ENCODE assay signal across 11 cellular contexts in the genomic region with DNA sequence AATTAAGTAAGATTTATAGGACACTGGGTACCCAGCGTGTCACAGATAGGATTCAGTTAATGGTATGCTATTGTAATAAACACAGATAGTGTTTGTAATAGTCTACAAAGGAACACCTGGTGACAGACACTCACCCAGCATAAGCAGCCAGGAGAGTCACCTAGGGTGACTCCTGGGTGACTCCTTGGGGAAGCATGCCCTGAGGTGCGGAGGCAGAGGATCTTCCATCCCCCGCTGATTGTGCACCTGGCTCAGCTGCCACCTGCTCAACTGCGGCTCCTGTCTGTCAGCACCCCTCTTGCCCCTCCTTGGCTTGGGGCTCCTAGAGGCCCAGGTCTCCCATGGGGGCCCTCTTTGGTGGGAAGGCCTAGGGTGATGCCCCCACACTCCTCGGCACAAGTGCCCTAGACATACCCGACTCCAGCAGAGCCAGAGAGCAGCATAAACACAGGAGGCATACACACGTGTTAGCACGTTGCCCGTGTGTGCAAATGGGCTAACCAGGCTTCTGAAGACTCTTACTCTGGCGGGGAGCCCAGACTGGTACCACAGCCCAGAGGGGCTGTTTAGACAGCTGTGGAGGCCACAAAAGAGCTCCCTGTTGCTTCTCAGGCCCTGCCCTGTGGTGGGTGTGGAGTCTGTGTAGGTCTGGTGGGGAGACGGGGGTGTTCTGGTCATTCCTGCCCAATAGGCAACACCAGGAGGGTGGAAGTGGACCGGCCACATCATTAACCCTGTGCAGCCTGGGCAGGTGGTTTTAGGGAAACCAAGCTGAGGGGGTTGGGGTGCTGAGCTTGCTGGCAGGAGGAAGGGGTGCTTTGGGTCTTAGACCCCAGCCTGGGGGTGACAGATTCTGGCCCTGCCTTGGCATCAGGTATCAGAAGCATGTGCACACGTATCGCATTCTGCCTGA. TPM values are rescaled to one million over a fixed set of nuclear protein-coding genes. Genes with fewer than 3 reads are reported as not detected.
DNase-seq lines count a peak whose midpoint lies in the region; ATAC-seq and TF ChIP-seq lines count a peak whose summit lies in the region.
"Had no signal": no experiment of that assay in that cellular context is flagged by ENCODE, and none has a peak within 500 bp of the region (broad histone marks: within the 10 kb centered on the region; RNA-seq: fewer than 3 reads in every experiment).

No MANE protein-coding gene starts in this region.

- no peak overlapping the region for H2BK12ac ChIP-seq in mesenchymal stem cell (ENCODE audit: low read length in 2 of 2)

- H3K79me1 ChIP-seq in IMR-90 (ENCODE audit: low read depth in 1 of 2, low read length in 2 of 2): peaks cover 27 to 80% of the 10 kb centered on the region in 2 experiments; a peak in 3 of 4 replicates
- H3K79me1 ChIP-seq in mesenchymal stem cell (replicated peaks; ENCODE audit: low read length, poor library complexity, severe bottlenecking): peaks cover 42% of the 10 kb centered on the region

- TF ChIP-seq RAD21 in IMR-90 (IDR thresholded peaks at IDR 0.05; ENCODE audit: low read length): no peak

- H2BK120ac ChIP-seq in IMR-90 (ENCODE audit: low read depth, low read length) (no peak overlapping the region), mesenchymal stem cell (ENCODE audit: low read depth, low read length) (no peak overlapping the region)

- 0 out of 2 replicates have a peak overlapping the region, but pooled peaks have one; percentile 97 for H3K9ac ChIP-seq in BLaER1
- H3K9ac ChIP-seq in IMR-90 (ENCODE audit: low read depth, low read length): no peak overlapping the region
- H3K9ac ChIP-seq in mesenchymal stem cell (ENCODE audit: low read length): no peak overlapping the region

- no peak overlapping the region for H4K91ac ChIP-seq in IMR-90 (ENCODE audit: insufficient read depth, low read depth, low read length)
- H4K91ac ChIP-seq in mesenchymal stem cell (ENCODE audit: low read length): peak overlapping the region; percentile 10

- H3K4me3 ChIP-seq in BLaER1: no peak overlapping the region
- H3K4me3 ChIP-seq in IMR-90 (ENCODE audit: insufficient read depth, low read depth, low read length): no peak overlapping the region
- H3K4me3 ChIP-seq in mesenchymal stem cell (ENCODE audit: insufficient read depth in 1 of 2, low read depth in 1 of 2, low read length in 2 of 2): no peak overlapping the region
- H3K4me3 ChIP-seq in mucosa of descending colon: no peak overlapping the region

- H3K9me1 ChIP-seq in IMR-90 (ENCODE audit: insufficient read depth, low read length): peaks cover 6% of the 10 kb centered on the region; the same call in 1 of the 2 replicates

- BruUV-seq in IMR-90 (replicated peaks; lab: Mats Ljungman, UMichigan): no TSS peak

- no peak for TF ChIP-seq CTCF in IMR-90 (conservative IDR thresholded peaks at IDR 0.05; ENCODE audit: low read depth, low read length)
- TF ChIP-seq CTCF in RWPE1 (conservative IDR thresholded peaks at IDR 0.05; ENCODE audit: low read depth): no peak
- TF ChIP-seq CTCF in mucosa of descending colon (IDR thresholded peaks at IDR 0.05): no peak

- H3K14ac ChIP-seq in IMR-90 (replicated peaks; ENCODE audit: low read depth, low read length) (no peak overlapping the region), mesenchymal stem cell (ENCODE audit: low read length in 2 of 2) (no peak overlapping the region)

- 0 out of 2 replicates have a peak overlapping the region, but pooled peaks have one; percentile 49 for H3K23ac ChIP-seq in IMR-90 (ENCODE audit: low read depth, low read length)
- no peak overlapping the region for H3K23ac ChIP-seq in mesenchymal stem cell (ENCODE audit: low read length in 2 of 2)

- TF ChIP-seq POLR2A in IMR-90 (IDR thresholded peaks at IDR 0.05; ENCODE audit: low read depth, low read length): no peak

- H2BK5ac ChIP-seq in IMR-90 (ENCODE audit: low read depth, low read length, poor library complexity, severe bottlenecking) (no peak overlapping the region), mesenchymal stem cell (ENCODE audit: low read depth, low read length, poor library complexity, severe bottlenecking) (no peak overlapping the region)

- H2AK5ac ChIP-seq in IMR-90 (ENCODE audit: low read depth, low read length) (no peak overlapping the region), mesenchymal stem cell (ENCODE audit: low read length, severe bottlenecking) (no peak overlapping the region)

- H4K20me1 ChIP-seq in BLaER1 (peaks cover 75% of the 10 kb centered on the region), IMR-90 (ENCODE audit: insufficient read depth, low read length) (peaks cover 66% of the 10 kb centered on the region)

- H3K27ac ChIP-seq in BLaER1 (0 out of 2 replicates have a peak overlapping the region, but pooled peaks have one; percentile 6), IMR-90 (ENCODE audit: insufficient read depth, low read length) (no peak overlapping the region), RWPE1 (peak overlapping the region; percentile 42), mesenchymal stem cell (ENCODE audit: low read length, poor library complexity, severe bottlenecking) (peak overlapping the region; percentile 14)

- H3K4me1 ChIP-seq in BLaER1: peaks cover 26% of the 10 kb centered on the region
- H3K4me1 ChIP-seq in IMR-90 (ENCODE audit: control insufficient read depth, insufficient read depth, low read length): peaks cover 5% of the 10 kb centered on the region; the same call in 1 of the 2 replicates
- H3K4me1 ChIP-seq in mesenchymal stem cell (ENCODE audit: control insufficient read depth, insufficient read depth, low read depth, low read length): peaks cover 31% of the 10 kb centered on the region
- H3K4me1 ChIP-seq in mucosa of descending colon (ENCODE audit: low read depth): peaks cover 11% of the 10 kb centered on the region

- H3K4me2 ChIP-seq in BLaER1: 0 out of 2 replicates have a peak overlapping the region, but pooled peaks have one; percentile 25
- no peak overlapping the region for H3K4me2 ChIP-seq in IMR-90 (ENCODE audit: low read depth, low read length)
- H3K4me2 ChIP-seq in mesenchymal stem cell (ENCODE audit: low read length, poor library complexity, severe bottlenecking): peak overlapping the region; percentile 1

- no peak for ATAC-seq in IMR-90 (ENCODE audit: low read depth)
- no peak for ATAC-seq in mucosa of descending colon
- no peak for ATAC-seq in HG03565 (IDR thresholded peaks at IDR 0.05; ENCODE audit: unreplicated experiment)
- ATAC-seq: activated T-cell treated with anti-CD3 and anti-CD28 coated beads, Interleukin-2, amount 50 U/mL, for 72 hours had no signal

- no peak overlapping the region for H3K56ac ChIP-seq in IMR-90 (ENCODE audit: extremely low read depth, insufficient read depth, low read length)

- 68% methylated on average over 6 of the region's 14 CpGs; no CpG with 5 or more reads in 1 of the 2 experiments for WGBS in IMR-90 (ENCODE audit: extremely low coverage in 2 of 2, insufficient read length in 1 of 2), 2 experiments
- 93% methylated on average over 14 of the region's 14 CpGs for WGBS in mesenchymal stem cell

- peak; percentile 47 for DNase-seq in IMR-90
- DNase-seq in RWPE1 (ENCODE audit: low spot score): no peak
- DNase-seq in mesenchymal stem cell: no peak
- DNase-seq in COLO829 (ENCODE audit: low spot score): no peak
- no peak for DNase-seq in NOMO-1 (lab: John Stamatoyannopoulos, UW; ENCODE audit: unreplicated experiment in 2 of 2)
- DNase-seq in mucosa of descending colon: no peak
- DNase-seq: activated T-cell treated with anti-CD3 and anti-CD28 coated beads, Interleukin-2, amount 50 U/mL, for 72 hours had no signal

- H4K8ac ChIP-seq in IMR-90 (ENCODE audit: low read depth in 2 of 2, low read length in 2 of 2): no peak overlapping the region
- H4K8ac ChIP-seq in mesenchymal stem cell (ENCODE audit: low read length): no peak overlapping the region

- H3K27me3 ChIP-seq in BLaER1: no peaks in the 10 kb centered on the region
- no peaks in the 10 kb centered on the region for H3K27me3 ChIP-seq in IMR-90 (ENCODE audit: control insufficient read depth, insufficient read depth, low read length)
- no peaks in the 10 kb centered on the region for H3K27me3 ChIP-seq in mesenchymal stem cell (ENCODE audit: control insufficient read depth in 1 of 2, insufficient read depth in 1 of 2, low read length in 2 of 2)

- H2AK9ac ChIP-seq in IMR-90 (replicated peaks; ENCODE audit: low read depth, low read length, poor library complexity): no peak overlapping the region

- H2AFZ ChIP-seq in IMR-90 (replicated peaks; ENCODE audit: low read length, poor library complexity) (no peak overlapping the region), mesenchymal stem cell (ENCODE audit: low read depth, low read length) (no peak overlapping the region)

- H4K5ac ChIP-seq in IMR-90 (ENCODE audit: low read depth, low read length): no peak overlapping the region

- intact Hi-C loops in IMR-90 (cut with micrococcal nuclease) (no loop called here), mucosa of descending colon (cut with DNase I, micrococcal nuclease) (no loop called here)

- H3K9me3 ChIP-seq in BLaER1 (no peaks in the 10 kb centered on the region), IMR-90 (ENCODE audit: control insufficient read depth, insufficient read depth, low read length) (no peaks in the 10 kb centered on the region), mesenchymal stem cell (ENCODE audit: control insufficient read depth, low read length) (no peaks in the 10 kb centered on the region), mucosa of descending colon (no peaks in the 10 kb centered on the region)

- no peak overlapping the region for H3K18ac ChIP-seq in IMR-90 (ENCODE audit: low read depth, low read length)
- H3K18ac ChIP-seq in mesenchymal stem cell (ENCODE audit: low read depth in 1 of 2, low read length in 2 of 2): no peak overlapping the region

- H2BK20ac ChIP-seq in IMR-90 (ENCODE audit: low read depth, low read length): no peak overlapping the region

- CTCF ChIA-PET in IMR-90 (lab: Yijun Ruan, JAX): interaction anchor here (0.9 kb wide), 1 partner anchor 204 kb away, joined by 3 read pairs; no protein-coding TSS in a partner anchor
- CTCF ChIA-PET in RWPE1 (lab: Yijun Ruan, JAX): interaction anchor here (0.6 to 2.2 kb wide), 3 partner anchors 11 to 142 kb away, joined by 3 to 9 read pairs (median 3); no protein-coding TSS in a partner anchor

- in situ Hi-C loops in IMR-90 (cut with MboI; ENCODE audit: low sequenced_read_pairs): no loop called here

- H3K4ac ChIP-seq in IMR-90 (ENCODE audit: low read depth, low read length) (no peak overlapping the region), mesenchymal stem cell (ENCODE audit: low read depth in 1 of 2, low read length in 2 of 2) (no peak overlapping the region)

- POLR2A ChIA-PET in IMR-90 (lab: Charles Lee; ENCODE audit: unreplicated experiment) (no interaction called here), RWPE1 (lab: Yijun Ruan, JAX; ENCODE audit: low non-redundant PET) (no interaction called here)

- peaks cover 65% of the 10 kb centered on the region for H3K36me3 ChIP-seq in BLaER1
- peaks cover 57% of the 10 kb centered on the region for H3K36me3 ChIP-seq in IMR-90 (ENCODE audit: control insufficient read depth, insufficient read depth, low read length)
- peaks cover 58 to 62% of the 10 kb centered on the region in 2 experiments for H3K36me3 ChIP-seq in mesenchymal stem cell (ENCODE audit: control insufficient read depth in 1 of 2, insufficient read depth in 2 of 2, low read depth in 1 of 2, low read length in 2 of 2)
- H3K36me3 ChIP-seq in mucosa of descending colon (ENCODE audit: low read depth): peaks cover 3% of the 10 kb centered on the region

- H2BK15ac ChIP-seq in IMR-90 (ENCODE audit: low read depth, low read length) (no peak overlapping the region), mesenchymal stem cell (ENCODE audit: low read depth, poor library complexity, severe bottlenecking) (no peak overlapping the region)

- dilution Hi-C loops in IMR-90 (cut with HindIII; ENCODE audit: low sequenced_read_pairs, unreplicated experiment): no loop called here

RNA-seq across cellular contexts. Expression of a gene that starts 3.0 kb away (rescaled TPM):
- total RNA-seq in IMR-90 (2012; rRNA removed) (26.9 and 27.4 TPM in 2 replicates), mucosa of descending colon (100 to 1,000 TPM; 122 to 205 (median 151) TPM)
- 105 and 120 TPM in 2 replicates for polyA plus RNA-seq in IMR-90 (2012; rRNA removed)
- polyA plus RNA-seq in IMR-90 (2012; cell fraction: cytosol; rRNA removed): 22.4 and 46.8 TPM in 2 replicates
- polyA plus RNA-seq in IMR-90 (2012; cell fraction: nucleus; rRNA removed; ENCODE audit: low replicate concordance): 826 and 1,150 TPM in 2 replicates
- 111 TPM for polyA plus RNA-seq in mesenchymal stem cell (2013, experiment 1 of 2)
- polyA plus RNA-seq in mesenchymal stem cell (2013, experiment 2 of 2): 103 TPM

RNA-seq across cellular contexts. Expression of a gene that starts 11.0 kb away (rescaled TPM):
- total RNA-seq in IMR-90 (2012; rRNA removed) (not detected in 2 replicates), mucosa of descending colon (10 to 100 TPM in 2 of 3 donors, 1 to 10 TPM in 1; 3.2 to 29.4 (median 13.8) TPM)
- polyA plus RNA-seq in IMR-90 (2012; rRNA removed): not detected in 2 replicates
- polyA plus RNA-seq in IMR-90 (2012; cell fraction: cytosol; rRNA removed): not detected in 2 replicates
- not detected in 2 replicates for polyA plus RNA-seq in IMR-90 (2012; cell fraction: nucleus; rRNA removed; ENCODE audit: low replicate concordance)
- not detected for polyA plus RNA-seq in mesenchymal stem cell (2013, experiment 1 of 2)
- not detected for polyA plus RNA-seq in mesenchymal stem cell (2013, experiment 2 of 2)
- total RNA-seq: activated T-cell treated with anti-CD3 and anti-CD28 coated beads, Interleukin-2, amount 50 U/mL, for 72 hours; Daoy; endothelial cell of umbilical vein had no signal
- polyA plus RNA-seq: endothelial cell of umbilical vein had no signal

RNA-seq across cellular contexts. Expression of a gene that starts 16.4 kb away (rescaled TPM):
- total RNA-seq in IMR-90 (2012; rRNA removed) (not detected in 2 replicates), mucosa of descending colon (1 to 10 TPM in 1 of 3 donors, under 1 TPM in 2; 0.55 to 2.6 (median 0.60) TPM)
- not detected in 2 replicates for polyA plus RNA-seq in IMR-90 (2012; rRNA removed)
- polyA plus RNA-seq in IMR-90 (2012; cell fraction: cytosol; rRNA removed): not detected in 2 replicates
- polyA plus RNA-seq in IMR-90 (2012; cell fraction: nucleus; rRNA removed; ENCODE audit: low replicate concordance): not detected in 2 replicates
- polyA plus RNA-seq in mesenchymal stem cell (2013, experiment 1 of 2): not detected
- polyA plus RNA-seq in mesenchymal stem cell (2013, experiment 2 of 2): not detected
- total RNA-seq: activated T-cell treated with anti-CD3 and anti-CD28 coated beads, Interleukin-2, amount 50 U/mL, for 72 hours; Daoy; endothelial cell of umbilical vein had no signal
- polyA plus RNA-seq: endothelial cell of umbilical vein had no signal

RNA-seq across cellular contexts. Expression of a gene that starts 35.6 kb away (rescaled TPM):
- total RNA-seq in IMR-90 (2012; rRNA removed): not detected in 2 replicates
- polyA plus RNA-seq in IMR-90 (2012; rRNA removed): 0.24 and 0.29 TPM in 2 replicates
- polyA plus RNA-seq in IMR-90 (2012; cell fraction: cytosol; rRNA removed): 0.25 TPM in 1 of 2 replicates, not detected in the other
- 0.08 TPM in 1 of 2 replicates, not detected in the other for polyA plus RNA-seq in IMR-90 (2012; cell fraction: nucleus; rRNA removed; ENCODE audit: low replicate concordance)
- not detected for polyA plus RNA-seq in mesenchymal stem cell (2013, experiment 1 of 2)
- polyA plus RNA-seq in mesenchymal stem cell (2013, experiment 2 of 2): not detected
- total RNA-seq in mucosa of descending colon: not detected
- total RNA-seq: activated T-cell treated with anti-CD3 and anti-CD28 coated beads, Interleukin-2, amount 50 U/mL, for 72 hours; Daoy; endothelial cell of umbilical vein had no signal
- polyA plus RNA-seq: endothelial cell of umbilical vein had no signal
